ENCODE assay signal across 17 cellular contexts in genomic region chr4:169267070-169267469, GRCh38. TPM values are rescaled to one million over a fixed set of nuclear protein-coding genes. Genes with fewer than 3 reads are reported as not detected.
A peak's percentile ranks its signal among the peaks of the same experiment; 100 is the strongest.
DNase-seq lines count a peak whose midpoint lies in the region; ATAC-seq, FAIRE-seq and TF ChIP-seq lines count a peak whose summit lies in the region.
"Had no signal": no experiment of that assay in that cellular context is flagged by ENCODE, and none has a peak within 500 bp of the region (broad histone marks: within the 10 kb centered on the region; RNA-seq: fewer than 3 reads in every experiment).

No MANE protein-coding gene starts in this region.

- no peak for DNase-seq in brain microvascular endothelial cell
- no peak for DNase-seq in keratinocyte (ENCODE audit: low read depth, low spot score)
- no peak for DNase-seq in upper lobe of left lung
- DNase-seq in NCI-H1092 (lab: John Stamatoyannopoulos, UW) = no peak
- DNase-seq in H7 = no peak
- DNase-seq in NAMALWA (ENCODE audit: low spot score) = no peak
- DNase-seq: activated CD4-positive, alpha-beta T cell treated with anti-CD3 and anti-CD28 coated beads for 1 hour; COR-L47; GF-D8; naive thymus-derived CD4-positive, alpha-beta T cell; NCI-H1092 treated with DMSO at 0.1 percent for 48 hours; NCI-H345; T-helper 1 cell had no signal

- H3K4me1 ChIP-seq in HUES64 (ENCODE audit: insufficient read depth, low read length) (peaks cover 45% of the 10 kb centered on the region), keratinocyte (ENCODE audit: control insufficient read depth, extremely low read depth, insufficient read depth, low read length) (peaks cover 20% of the 10 kb centered on the region), upper lobe of left lung (peaks cover 38 to 82% (median 61%) of the 10 kb centered on the region in 4 donors)

- no peaks in the 10 kb centered on the region for H4K20me1 ChIP-seq in keratinocyte (ENCODE audit: control insufficient read depth, extremely low read depth, insufficient read depth, low read length)

- peak in 2 of 4 donors; percentile 53 to 55 for TF ChIP-seq EP300 in upper lobe of left lung (IDR thresholded peaks at IDR 0.05)

- H3K4me3 ChIP-seq in HUES64 (ENCODE audit: low read length) (peak overlapping the region; percentile 30), brain microvascular endothelial cell (ENCODE audit: low read depth, low read length) (peak overlapping the region; percentile 32), keratinocyte (ENCODE audit: control insufficient read depth in 2 of 3, extremely low read depth in 1 of 3, insufficient read depth in 2 of 3, low read depth in 1 of 3, low read length in 3 of 3) (peak overlapping the region in 2 of 3 experiments; percentile 36 to 44), upper lobe of left lung (peak overlapping the region in 2 of 4 donors; percentile 1 to 89), H7 (ENCODE audit: insufficient read depth, low read depth, low read length) (no peak overlapping the region)
- H3K4me3 ChIP-seq: HAP-1 had no signal

- H3K27me3 ChIP-seq in HUES64 (ENCODE audit: insufficient read depth, low read length) (peaks cover 7% of the 10 kb centered on the region), brain microvascular endothelial cell (replicated peaks) (no peaks in the 10 kb centered on the region), keratinocyte (ENCODE audit: control insufficient read depth, extremely low read depth, insufficient read depth, low read length) (no peaks in the 10 kb centered on the region), upper lobe of left lung (no peaks in the 10 kb centered on the region), H7 (ENCODE audit: control insufficient read depth, insufficient read depth, low read length) (peaks cover 1% of the 10 kb centered on the region; the same call in 1 of the 2 replicates)

- TF ChIP-seq POLR2A in upper lobe of left lung (IDR thresholded peaks at IDR 0.05) = no peak

- no peak overlapping the region for H2AFZ ChIP-seq in keratinocyte (ENCODE audit: control insufficient read depth, low read length)

- peaks cover 16% of the 10 kb centered on the region for H3K36me3 ChIP-seq in HUES64 (ENCODE audit: insufficient read depth, low read length)
- peaks cover 22% of the 10 kb centered on the region for H3K36me3 ChIP-seq in brain microvascular endothelial cell (replicated peaks)
- H3K36me3 ChIP-seq in keratinocyte (ENCODE audit: control insufficient read depth in 2 of 2, extremely low read depth in 1 of 2, insufficient read depth in 2 of 2, low read length in 2 of 2) = peaks cover 8 to 23% of the 10 kb centered on the region in 2 experiments
- H3K36me3 ChIP-seq in upper lobe of left lung = no peaks in the 10 kb centered on the region
- no peaks in the 10 kb centered on the region; the same call in none of the 2 replicates for H3K36me3 ChIP-seq in H7 (replicated peaks; ENCODE audit: control insufficient read depth, insufficient read depth, low read length)

- no peak for ATAC-seq in upper lobe of left lung (ENCODE audit: low FRiP score in 2 of 2)
- ATAC-seq: naive thymus-derived CD4-positive, alpha-beta T cell had no signal

- no peaks in the 10 kb centered on the region for H3K9me1 ChIP-seq in keratinocyte (ENCODE audit: control insufficient read depth, extremely low read depth, insufficient read depth, low read length)

- in situ Hi-C loops in brain microvascular endothelial cell (cut with HindIII; ENCODE audit: low pct_ligation_motif_present, low sequenced_read_pairs) = no loop called here

- no peak for TF ChIP-seq CTCF in brain microvascular endothelial cell (IDR thresholded peaks at IDR 0.05; ENCODE audit: low read depth, low read length, missing control alignments)
- TF ChIP-seq CTCF in keratinocyte (optimal IDR thresholded peaks at IDR 0.05 in 1 of 3, IDR thresholded peaks at IDR 0.05 in 1 of 3, conservative IDR thresholded peaks at IDR 0.05 in 1 of 3; ENCODE audit: extremely low read depth in 1 of 3, insufficient read depth in 2 of 3, low read length in 3 of 3) = no peak
- no peak for TF ChIP-seq CTCF in upper lobe of left lung (IDR thresholded peaks at IDR 0.05)

- FAIRE-seq in keratinocyte (lab: Jason Lieb, UNC) = no peak
- FAIRE-seq: colon, frontal cortex had no signal

- peaks cover 83% of the 10 kb centered on the region for H3K79me2 ChIP-seq in keratinocyte (ENCODE audit: control insufficient read depth, insufficient read depth, low read length)

- 85% methylated on average over 1 of the region's 1 CpG for WGBS in HUES64
- WGBS in upper lobe of left lung, 2 donors = 35 to 46% methylated on average over 1 of the region's 1 CpG

- H3K4me2 ChIP-seq in keratinocyte (ENCODE audit: control insufficient read depth, extremely low read depth, insufficient read depth, low read depth, low read length) = peak overlapping the region; percentile 76

- peak overlapping the region; percentile 47; the same call in 1 of the 2 replicates for H3K27ac ChIP-seq in HUES64 (ENCODE audit: low read depth, low read length)
- peak overlapping the region; percentile 19 for H3K27ac ChIP-seq in brain microvascular endothelial cell
- H3K27ac ChIP-seq in keratinocyte (ENCODE audit: control insufficient read depth, insufficient read depth, low read length) = peak overlapping the region; percentile 29
- H3K27ac ChIP-seq in upper lobe of left lung = peak overlapping the region; percentile 31 to 43 (median 38)

- no peak overlapping the region; the same call in 1 of the 2 replicates for H3K9ac ChIP-seq in HUES64 (ENCODE audit: low read depth, low read length)
- H3K9ac ChIP-seq in keratinocyte (ENCODE audit: control insufficient read depth, extremely low read depth, insufficient read depth, low read length) = no peak overlapping the region

- dilution Hi-C loops in keratinocyte (cut with MboI; ENCODE audit: extremely low pct_ligation_motif_present, low sequenced_read_pairs) = no loop called here

- H3K9me3 ChIP-seq in HUES64 (ENCODE audit: insufficient read depth, low read depth, low read length) (no peaks in the 10 kb centered on the region), keratinocyte (ENCODE audit: control insufficient read depth, low read depth, low read length) (no peaks in the 10 kb centered on the region), upper lobe of left lung (no peaks in the 10 kb centered on the region)
- H3K9me3 ChIP-seq: HAP-1 had no signal

RNA-seq across cellular contexts. Expression of gene SH3RF1, which starts 3.7 kb away (rescaled TPM):
- 6.9 TPM for polyA plus RNA-seq in HUES64 (2013, experiment 1 of 2)
- 7.0 TPM for polyA plus RNA-seq in HUES64 (2013, experiment 2 of 2)
- polyA plus RNA-seq in keratinocyte = 4.6 to 16.8 TPM (median 9.5 TPM) in 3 replicates
- 9.4 TPM for polyA plus RNA-seq in keratinocyte (2011; ENCODE audit: low read depth)
- 8.1 and 8.5 TPM in 2 replicates for polyA plus RNA-seq in keratinocyte (2011; cell fraction: cytosol; rRNA removed)
- polyA plus RNA-seq in keratinocyte (2011; cell fraction: nucleus; rRNA removed) = 13.6 and 13.7 TPM in 2 replicates
- polyA plus RNA-seq in keratinocyte (2012; ENCODE audit: low replicate concordance) = 6.4 and 14.3 TPM in 2 replicates
- polyA minus RNA-seq in keratinocyte = 38.4 to 53.9 TPM (median 51.6 TPM) in 3 replicates
- 13.0 TPM for polyA minus RNA-seq in keratinocyte (2011; cell fraction: cytosol; rRNA and poly(A)+ RNA removed)
- polyA minus RNA-seq in keratinocyte (2011; cell fraction: nucleus; rRNA and poly(A)+ RNA removed) = 28.0 and 48.9 TPM in 2 replicates
- total RNA-seq in upper lobe of left lung = 10 to 100 TPM; 27.1 to 38.7 (median 34.3) TPM
- 4.2 and 4.6 TPM in 2 replicates for total RNA-seq in H7 (2014; rRNA removed; shearing (Covaris generic))
- polyA plus RNA-seq: naive thymus-derived CD4-positive, alpha-beta T cell had no signal
